Comparison of ENCODE assay signal across 29 cellular contexts in genomic region chr17:49459401-49459984, GRCh38. TPM values are rescaled to one million over a fixed set of nuclear protein-coding genes. Genes with fewer than 3 reads are reported as not detected.
DNase-seq lines count a peak whose midpoint lies in the region; ATAC-seq, FAIRE-seq and TF ChIP-seq lines count a peak whose summit lies in the region.
"Had no signal": no experiment of that assay in that cellular context is flagged by ENCODE, and none has a peak within 500 bp of the region (broad histone marks: within the 10 kb centered on the region; RNA-seq: fewer than 3 reads in every experiment).

No MANE protein-coding gene starts in this region.

- peak; percentile 16 for DNase-seq in Ammon's horn (ENCODE audit: low spot score)
- no peak for DNase-seq in astrocyte (ENCODE audit: low read depth)
- DNase-seq in mesendoderm, result peak; percentile 93
- DNase-seq in kidney, result no peak
- no peak for DNase-seq in COLO668 (lab: John Stamatoyannopoulos, UW; ENCODE audit: unreplicated experiment)
- DNase-seq in GM20000 (ENCODE audit: low spot score), result no peak
- DNase-seq in left lung, result no peak
- DNase-seq: activated B cell treated with CpG ODN at 0.5 μM for 24 hours; activated naive CD4-positive, alpha-beta T cell; body of pancreas; DMS153; foreskin fibroblast; head of caudate nucleus; KBM-7; NCI-H1105; NCI-H187 treated with DMSO at 0.1 percent for 48 hours; NCI-H2171; NCI-H510A; stimulated activated CD4-positive, alpha-beta T cell treated with anti-CD3 and anti-CD28 coated beads, Interleukin-1b, Interleukin-23, amount 100 ng/mL, for 48 hours; T1000; thyroid gland had no signal

- H3K9me3 Mint-ChIP-seq in astrocyte (ENCODE audit: unreplicated experiment), result peaks cover 5% of the 10 kb centered on the region

- no peak overlapping the region for H3K27ac ChIP-seq in astrocyte (ENCODE audit: low read depth, low read length)
- no peak overlapping the region for H3K27ac ChIP-seq in mesendoderm (ENCODE audit: low read depth, low read length)
- H3K27ac ChIP-seq in kidney (ENCODE audit: low read depth in 2 of 2, low read length in 2 of 2), result no peak overlapping the region
- no peak overlapping the region for H3K27ac ChIP-seq in left lung
- H3K27ac ChIP-seq: body of pancreas, esophagus muscularis mucosa, parathyroid adenoma, SJSA1, thyroid gland had no signal

- H3K4me3 Mint-ChIP-seq in astrocyte (ENCODE audit: unreplicated experiment), result no peak overlapping the region
- H3K4me3 Mint-ChIP-seq: activated B cell treated with CpG ODN at 0.5 μM for 24 hours; B cell; dendritic cell treated with granulocyte-macrophage colony-stimulating factor and Interleukin-4, amounts not matched to agents 40 ng/mL and 50 ng/mL, for 4 days had no signal

- no CpG with 5 or more reads among the region's 7 CpGs for WGBS in mesendoderm (ENCODE audit: extremely low coverage, insufficient coverage, low lambda C conversion rate)

- no peaks in the 10 kb centered on the region for H3K36me3 ChIP-seq in astrocyte (ENCODE audit: insufficient read depth, low read length)
- H3K36me3 ChIP-seq in mesendoderm (ENCODE audit: control insufficient read depth, insufficient read depth, low read length), result no peaks in the 10 kb centered on the region
- no peaks in the 10 kb centered on the region for H3K36me3 ChIP-seq in kidney (ENCODE audit: control insufficient read depth in 1 of 2, insufficient read depth in 2 of 2, low read length in 2 of 2)
- no peaks in the 10 kb centered on the region for H3K36me3 ChIP-seq in left lung
- H3K36me3 ChIP-seq: esophagus muscularis mucosa, SJSA1, thyroid gland had no signal

- no peaks in the 10 kb centered on the region for H3K79me1 ChIP-seq in mesendoderm (ENCODE audit: low read length)

- H3K56ac ChIP-seq in mesendoderm (ENCODE audit: low read length), result no peak overlapping the region

- H3K4me3 ChIP-seq in astrocyte (ENCODE audit: insufficient read depth, low read depth, low read length), result no peak overlapping the region
- H3K4me3 ChIP-seq in mesendoderm (ENCODE audit: low read length), result no peak overlapping the region
- no peak overlapping the region for H3K4me3 ChIP-seq in kidney (ENCODE audit: low read length in 2 of 2)
- H3K4me3 ChIP-seq in left lung, result no peak overlapping the region
- H3K4me3 ChIP-seq: body of pancreas, esophagus muscularis mucosa, lung, SJSA1, thyroid gland had no signal

- ATAC-seq in left lung, result no peak
- ATAC-seq: body of pancreas had no signal

- peaks cover 14% of the 10 kb centered on the region for H3K4me1 ChIP-seq in astrocyte (ENCODE audit: insufficient read depth, low read length)
- H3K4me1 ChIP-seq in mesendoderm (ENCODE audit: control insufficient read depth, low read depth, low read length), result peaks cover 11% of the 10 kb centered on the region
- H3K4me1 ChIP-seq in kidney (ENCODE audit: control insufficient read depth in 1 of 2, insufficient read depth in 1 of 2, low read depth in 1 of 2, low read length in 2 of 2), result no peaks in the 10 kb centered on the region
- no peaks in the 10 kb centered on the region for H3K4me1 ChIP-seq in left lung
- H3K4me1 ChIP-seq: body of pancreas, parathyroid adenoma, SJSA1, thyroid gland had no signal

- no peak overlapping the region for H2AK5ac ChIP-seq in mesendoderm (ENCODE audit: low read length)

- H3K9me3 ChIP-seq in astrocyte (ENCODE audit: insufficient read depth, low read depth, low read length) (peaks cover 6% of the 10 kb centered on the region), kidney (ENCODE audit: control insufficient read depth in 1 of 2, low read length in 2 of 2) (peaks cover 0 to 4% of the 10 kb centered on the region in 2 donors), left lung (peaks cover 0 to 8% of the 10 kb centered on the region in 2 donors)
- H3K9me3 ChIP-seq: body of pancreas, thyroid gland had no signal

- no peak overlapping the region for H3K4ac ChIP-seq in mesendoderm (ENCODE audit: low read depth, low read length)

- H3K4me2 ChIP-seq in astrocyte (ENCODE audit: low read length), result no peak overlapping the region
- H3K4me2 ChIP-seq in mesendoderm (ENCODE audit: low read length), result no peak overlapping the region

- peaks cover 11% of the 10 kb centered on the region for H3K4me1 Mint-ChIP-seq in astrocyte (ENCODE audit: low read depth, unreplicated experiment)
- H3K4me1 Mint-ChIP-seq: activated B cell treated with CpG ODN at 0.5 μM for 24 hours, B cell had no signal

- H3K27me3 ChIP-seq in astrocyte (ENCODE audit: insufficient read depth, low read length), result peaks cover 54% of the 10 kb centered on the region
- no peaks in the 10 kb centered on the region for H3K27me3 ChIP-seq in mesendoderm (ENCODE audit: insufficient read depth, low read length, poor library complexity)
- H3K27me3 ChIP-seq in left lung, result peaks cover 5 to 95% of the 10 kb centered on the region in 2 donors
- H3K27me3 ChIP-seq: body of pancreas, thyroid gland had no signal

- H4K5ac ChIP-seq in mesendoderm (ENCODE audit: low read length), result no peak overlapping the region

- H3K27ac Mint-ChIP-seq in astrocyte (ENCODE audit: unreplicated experiment), result peak overlapping the region; percentile 56
- H3K27ac Mint-ChIP-seq: activated B cell treated with CpG ODN at 0.5 μM for 24 hours; B cell; dendritic cell treated with granulocyte-macrophage colony-stimulating factor and Interleukin-4, amounts not matched to agents 40 ng/mL and 50 ng/mL, for 4 days had no signal

- FAIRE-seq in astrocyte (lab: Jason Lieb, UNC) (no peak), kidney (lab: Jason Lieb, UNC) (no peak)

- intact Hi-C loops in kidney (cut with DNase I), result no loop called here
- intact Hi-C loops in left lung (cut with DNase I), result no loop called here

- peaks cover 2% of the 10 kb centered on the region for H4K20me1 ChIP-seq in astrocyte (ENCODE audit: insufficient read depth, low read length)

- H2BK120ac ChIP-seq in mesendoderm (ENCODE audit: low read depth, low read length), result no peak overlapping the region

- H3K27me3 Mint-ChIP-seq in astrocyte (ENCODE audit: low read depth, unreplicated experiment), result peaks cover 70% of the 10 kb centered on the region

- TF ChIP-seq CTCF in GM12873 (IDR thresholded peaks at IDR 0.05; ENCODE audit: insufficient read depth, low read depth, low read length, missing control alignments), result peak; percentile 15
- no peak for TF ChIP-seq CTCF in astrocyte (IDR thresholded peaks at IDR 0.05; ENCODE audit: insufficient read depth, low read depth, low read length)
- TF ChIP-seq CTCF in kidney (IDR thresholded peaks at IDR 0.05; ENCODE audit: borderline replicate concordance, extremely low read depth, insufficient read depth), result no peak
- no peak for TF ChIP-seq CTCF in GM20000 (IDR thresholded peaks at IDR 0.05; ENCODE audit: extremely low read depth, missing control alignments)
- TF ChIP-seq CTCF in left lung (IDR thresholded peaks at IDR 0.05), result no peak

- H3K9ac ChIP-seq in astrocyte (ENCODE audit: low read length), result no peak overlapping the region
- H3K9ac ChIP-seq in mesendoderm (ENCODE audit: low read length), result no peak overlapping the region
- H3K9ac ChIP-seq in kidney (ENCODE audit: low read length in 2 of 2), result no peak overlapping the region
- H3K9ac ChIP-seq: parathyroid adenoma had no signal

- peaks cover 7% of the 10 kb centered on the region for H3K36me3 Mint-ChIP-seq in astrocyte (ENCODE audit: low read depth, unreplicated experiment)

- no peak overlapping the region for H2AFZ ChIP-seq in astrocyte (ENCODE audit: low read depth, low read length)
- H2AFZ ChIP-seq: parathyroid adenoma had no signal

- H3K18ac ChIP-seq in mesendoderm (ENCODE audit: low read length), result no peak overlapping the region

- no peak overlapping the region for H4K8ac ChIP-seq in mesendoderm (ENCODE audit: low read depth, low read length)

- H2BK5ac ChIP-seq in mesendoderm (ENCODE audit: low read length), result no peak overlapping the region

- H2BK15ac ChIP-seq in mesendoderm (replicated peaks; ENCODE audit: low read depth), result no peak overlapping the region

- H3K79me2 ChIP-seq in astrocyte (ENCODE audit: insufficient read depth, low read length) (no peaks in the 10 kb centered on the region), mesendoderm (ENCODE audit: control insufficient read depth, insufficient read depth, low read length) (no peaks in the 10 kb centered on the region)
- H3K79me2 ChIP-seq: parathyroid adenoma had no signal

- H3K23ac ChIP-seq in mesendoderm (ENCODE audit: low read length), result no peak overlapping the region

RNA-seq across cellular contexts. Expression of gene NGFR, which starts 35.6 kb away (rescaled TPM):
- total RNA-seq in astrocyte (0.64 and 1.0 TPM in 2 replicates), kidney (13.2 TPM), left lung (1 to 10 TPM; 2.7 to 3.8 TPM)
- 1.8 TPM for polyA plus RNA-seq in mesendoderm (2013, experiment 1 of 2)
- 1.7 TPM for polyA plus RNA-seq in mesendoderm (2013, experiment 2 of 2)
- polyA plus RNA-seq in kidney (ENCODE audit: insufficient read depth, low read depth, low replicate concordance), result 9.4 TPM
- total RNA-seq: HT-29 had no signal

RNA-seq across cellular contexts. Expression of gene PHB1, which starts 44.8 kb away (rescaled TPM):
- total RNA-seq in astrocyte (211 and 227 TPM in 2 replicates), kidney (161 TPM), left lung (100 to 1,000 TPM; 146 to 171 TPM)
- 209 TPM for polyA plus RNA-seq in mesendoderm (2013, experiment 1 of 2)
- polyA plus RNA-seq in mesendoderm (2013, experiment 2 of 2), result 211 TPM
- 469 TPM for polyA plus RNA-seq in kidney (ENCODE audit: insufficient read depth, low read depth, low replicate concordance)

Comparison
In these comparisons a context has a peak if more than half of its experiments do, and no peak if none do; other contexts are left out.
1. DNase-seq: peak in Ammon's horn (single experiment) and mesendoderm (single experiment); none in astrocyte (single experiment), kidney (single experiment), COLO668 (single experiment), GM20000 (single experiment) and left lung (0 of 2).